Comparison of ENCODE assay signal across 8 cellular contexts in the genomic region with DNA sequence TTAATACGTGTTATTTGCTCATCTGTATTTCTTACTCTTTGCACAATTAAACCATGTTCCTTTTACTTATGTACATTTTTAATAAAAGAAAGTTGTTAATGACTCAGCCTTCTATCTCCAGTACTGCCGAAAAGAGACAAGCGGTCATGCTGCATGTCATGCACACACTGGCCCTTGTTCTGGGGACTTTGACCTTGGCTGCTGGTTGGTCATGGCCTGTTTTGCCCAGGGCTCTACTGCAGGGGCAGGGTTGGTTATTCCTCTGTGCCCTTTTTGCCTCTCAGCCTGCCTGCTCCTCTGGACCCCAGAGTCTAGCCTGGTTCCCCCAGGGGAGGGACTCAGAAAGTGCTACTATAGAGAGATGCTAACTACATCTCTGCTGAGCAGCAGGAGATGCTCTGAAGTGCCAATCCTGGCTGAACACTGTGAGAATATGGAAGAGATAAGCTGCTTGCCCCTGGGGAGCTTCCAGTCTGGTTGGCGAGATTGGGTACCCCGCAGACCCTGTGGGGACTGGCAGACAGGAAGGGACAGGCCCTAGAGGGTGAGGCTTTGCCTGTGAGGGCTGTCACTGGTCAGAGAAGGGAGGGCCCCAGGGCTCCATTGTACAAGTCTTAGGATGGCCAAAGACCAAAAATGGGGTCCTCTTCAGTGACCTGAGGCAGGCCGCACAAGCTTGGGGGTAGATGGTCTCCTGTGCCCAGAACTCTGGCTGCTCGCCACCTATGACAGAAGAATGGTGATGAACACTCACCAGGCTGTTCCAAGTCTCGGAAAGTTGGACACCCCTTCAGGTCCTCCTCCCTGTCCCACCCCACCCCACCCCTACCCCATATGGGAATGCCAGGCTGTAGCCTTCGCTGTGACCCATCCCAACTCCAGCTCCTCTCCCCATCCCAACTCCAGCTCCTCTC. TPM values are rescaled to one million over a fixed set of nuclear protein-coding genes. Genes with fewer than 3 reads are reported as not detected.
DNase-seq lines count a peak whose midpoint lies in the region; FAIRE-seq and TF ChIP-seq lines count a peak whose summit lies in the region.
"Had no signal": no experiment of that assay in that cellular context is flagged by ENCODE, and none has a peak within 500 bp of the region (broad histone marks: within the 10 kb centered on the region; RNA-seq: fewer than 3 reads in every experiment).

No MANE protein-coding gene starts in this region.

- H3K36me3 Mint-ChIP-seq in activated T-helper 1 cell treated with anti-CD3 and anti-CD28 coated beads, Interleukin-12 subunit alpha, Interleukin-12 subunit beta, Interleukin-2, Interleukin-4 antibody, amounts not matched to agents 30 ng/mL and 10 ng/mL and 1 ng/mL, durations not matched to agents 14 hours and 24 hours and 36 hours (ENCODE audit: low read depth): peaks cover 7% of the 10 kb centered on the region
- peaks cover 0 to 8% (median 5%) of the 10 kb centered on the region in 3 donors for H3K36me3 Mint-ChIP-seq in immature natural killer cell

- TF ChIP-seq CTCF in sigmoid colon (IDR thresholded peaks at IDR 0.05): no peak

- H3K27ac ChIP-seq in KOPT-K1 (ENCODE audit: low read depth, low read length, poor library complexity, severe bottlenecking) (peak overlapping the region; percentile 99), sigmoid colon (peak overlapping the region; percentile 54 to 81 (median 72))

- DNase-seq in activated T-helper 1 cell treated with anti-CD3 and anti-CD28 coated beads, Interleukin-12 subunit alpha, Interleukin-12 subunit beta, Interleukin-2, Interleukin-4 antibody, amounts not matched to agents 30 ng/mL and 10 ng/mL and 1 ng/mL, durations not matched to agents 14 hours and 24 hours and 36 hours (ENCODE audit: low spot score): no peak
- peak; percentile 36 to 50 (median 37) for DNase-seq in immature natural killer cell
- peak; percentile 58 for DNase-seq in sigmoid colon
- DNase-seq in GM12892 (ENCODE audit: insufficient read length): no peak
- DNase-seq in HuH-7 (ENCODE audit: low spot score): no peak
- DNase-seq in dedifferentiated amniotic fluid mesenchymal stem cell (ENCODE audit: extremely low spot score): no peak
- DNase-seq: NCI-H1436 had no signal

- H3K27ac Mint-ChIP-seq in activated T-helper 1 cell treated with anti-CD3 and anti-CD28 coated beads, Interleukin-12 subunit alpha, Interleukin-12 subunit beta, Interleukin-2, Interleukin-4 antibody, amounts not matched to agents 30 ng/mL and 10 ng/mL and 1 ng/mL, durations not matched to agents 14 hours and 24 hours and 36 hours: peak overlapping the region; percentile 85
- peak overlapping the region; percentile 98 to 100 (median 98) for H3K27ac Mint-ChIP-seq in immature natural killer cell

- H3K4me3 ChIP-seq in sigmoid colon: no peak overlapping the region

- TF ChIP-seq POLR2A in sigmoid colon (IDR thresholded peaks at IDR 0.05) (no peak), GM12892 (IDR thresholded peaks at IDR 0.05; ENCODE audit: low read depth, low read length) (no peak)

- H3K4me1 Mint-ChIP-seq in activated T-helper 1 cell treated with anti-CD3 and anti-CD28 coated beads, Interleukin-12 subunit alpha, Interleukin-12 subunit beta, Interleukin-2, Interleukin-4 antibody, amounts not matched to agents 30 ng/mL and 10 ng/mL and 1 ng/mL, durations not matched to agents 14 hours and 24 hours and 36 hours (ENCODE audit: low read depth): peaks cover 81% of the 10 kb centered on the region
- peaks cover 98 to 100% of the 10 kb centered on the region in 2 donors for H3K4me1 Mint-ChIP-seq in immature natural killer cell

- FAIRE-seq in GM12892 (lab: Jason Lieb, UNC): no peak

- H3K4me3 Mint-ChIP-seq in activated T-helper 1 cell treated with anti-CD3 and anti-CD28 coated beads, Interleukin-12 subunit alpha, Interleukin-12 subunit beta, Interleukin-2, Interleukin-4 antibody, amounts not matched to agents 30 ng/mL and 10 ng/mL and 1 ng/mL, durations not matched to agents 14 hours and 24 hours and 36 hours: no peak overlapping the region
- peak overlapping the region; percentile 31 to 61 (median 51) for H3K4me3 Mint-ChIP-seq in immature natural killer cell

- H3K36me3 ChIP-seq in KOPT-K1 (ENCODE audit: insufficient read depth, low read length) (peaks cover 30% of the 10 kb centered on the region), sigmoid colon (no peaks in the 10 kb centered on the region)

- WGBS in sigmoid colon, 2 donors: 69 to 79% methylated on average over 9 of the region's 9 CpGs

- H3K4me1 ChIP-seq in sigmoid colon: peaks cover 0 to 41% (median 27%) of the 10 kb centered on the region in 4 donors

- TF ChIP-seq EP300 in sigmoid colon (IDR thresholded peaks at IDR 0.05): no peak

- intact Hi-C loops in activated T-helper 1 cell treated with anti-CD3 and anti-CD28 coated beads, Interleukin-12 subunit alpha, Interleukin-12 subunit beta, Interleukin-2, Interleukin-4 antibody, amounts not matched to agents 30 ng/mL and 10 ng/mL and 1 ng/mL, durations not matched to agents 14 hours and 24 hours and 36 hours (cut with micrococcal nuclease): no loop called here
- intact Hi-C loops in sigmoid colon (cut with DNase I): no loop called here

- H3K27me3 Mint-ChIP-seq in activated T-helper 1 cell treated with anti-CD3 and anti-CD28 coated beads, Interleukin-12 subunit alpha, Interleukin-12 subunit beta, Interleukin-2, Interleukin-4 antibody, amounts not matched to agents 30 ng/mL and 10 ng/mL and 1 ng/mL, durations not matched to agents 14 hours and 24 hours and 36 hours (ENCODE audit: insufficient read depth): no peaks in the 10 kb centered on the region
- H3K27me3 Mint-ChIP-seq in immature natural killer cell (ENCODE audit: low read depth in 3 of 3): peaks cover 86 to 89% (median 88%) of the 10 kb centered on the region in 3 donors

- H3K27me3 ChIP-seq in sigmoid colon: no peaks in the 10 kb centered on the region

- H3K9me3 ChIP-seq in KOPT-K1 (ENCODE audit: insufficient read depth, low read length, poor library complexity, severe bottlenecking) (no peaks in the 10 kb centered on the region), sigmoid colon (no peaks in the 10 kb centered on the region)

- H3K9me3 Mint-ChIP-seq in activated T-helper 1 cell treated with anti-CD3 and anti-CD28 coated beads, Interleukin-12 subunit alpha, Interleukin-12 subunit beta, Interleukin-2, Interleukin-4 antibody, amounts not matched to agents 30 ng/mL and 10 ng/mL and 1 ng/mL, durations not matched to agents 14 hours and 24 hours and 36 hours: no peaks in the 10 kb centered on the region
- peaks cover 0 to 1% (median 0%) of the 10 kb centered on the region in 6 donors for H3K9me3 Mint-ChIP-seq in immature natural killer cell

RNA-seq across cellular contexts. Expression of a gene that starts 14.4 kb away (rescaled TPM):
- 190 and 198 TPM in 2 replicates for total RNA-seq in activated T-helper 1 cell treated with anti-CD3 and anti-CD28 coated beads, Interleukin-12 subunit alpha, Interleukin-12 subunit beta, Interleukin-2, Interleukin-4 antibody, amounts not matched to agents 30 ng/mL and 10 ng/mL and 1 ng/mL, durations not matched to agents 14 hours and 24 hours and 36 hours
- 100 to 1,000 TPM; 349 to 460 (median 371) TPM for polyA plus RNA-seq in immature natural killer cell
- 100 to 1,000 TPM in 1 of 4 donors, 10 to 100 TPM in 3; 15.3 to 124 (median 22.7) TPM for total RNA-seq in sigmoid colon
- polyA plus RNA-seq in sigmoid colon: 100 to 1,000 TPM in 1 of 3 donors, 10 to 100 TPM in 2; 37.2 to 169 (median 70.5) TPM
- 29.9 TPM for polyA plus RNA-seq in GM12892 (2012; ENCODE audit: missing spikeins)

Comparison
In these comparisons a context has a peak if more than half of its experiments do, and no peak if none do; other contexts are left out.
1. DNase-seq: peak in immature natural killer cell (3 of 3) and sigmoid colon (single experiment); none in activated T-helper 1 cell treated with anti-CD3 and anti-CD28 coated beads, Interleukin-12 subunit alpha, Interleukin-12 subunit beta, Interleukin-2, Interleukin-4 antibody, amounts not matched to agents 30 ng/mL and 10 ng/mL and 1 ng/mL, durations not matched to agents 14 hours and 24 hours and 36 hours (single experiment), GM12892 (single experiment), HuH-7 (single experiment) and dedifferentiated amniotic fluid mesenchymal stem cell (single experiment).